Comparison of ENCODE assay signal across 9 cellular contexts in the genomic region with DNA sequence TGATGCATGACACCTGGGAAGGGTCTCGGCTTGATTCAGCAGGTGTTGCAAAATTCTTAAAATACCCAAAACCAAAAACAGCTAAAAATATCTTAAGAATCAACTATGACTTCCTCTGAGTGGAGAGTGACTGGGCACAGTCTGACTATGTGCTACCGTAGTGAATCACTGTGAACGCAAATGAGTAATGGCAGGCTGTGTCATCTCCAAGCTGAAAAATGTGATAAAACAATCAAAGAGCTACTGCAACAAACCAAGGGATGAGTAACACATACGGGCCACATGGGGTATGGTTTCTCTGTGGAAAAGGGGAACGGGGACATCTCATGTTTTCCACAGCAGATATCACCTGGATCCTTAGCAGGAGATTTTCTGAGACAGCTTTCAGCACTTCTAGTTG.
DNase-seq lines count a peak whose midpoint lies in the region; ATAC-seq, FAIRE-seq and TF ChIP-seq lines count a peak whose summit lies in the region.
"Had no signal": no experiment of that assay in that cellular context is flagged by ENCODE, and none has a peak within 500 bp of the region (broad histone marks: within the 10 kb centered on the region; RNA-seq: fewer than 3 reads in every experiment).

No MANE protein-coding gene starts in this region.

- TF ChIP-seq CTCF in GM12865 (IDR thresholded peaks at IDR 0.05; ENCODE audit: insufficient read depth, low read depth, low read length, missing control alignments) (no peak), fibroblast of pulmonary artery (IDR thresholded peaks at IDR 0.05; ENCODE audit: low read length, missing control alignments) (no peak), omental fat pad (IDR thresholded peaks at IDR 0.05) (no peak), kidney (IDR thresholded peaks at IDR 0.05; ENCODE audit: borderline replicate concordance, extremely low read depth, insufficient read depth) (no peak)

- peak; percentile 74 for ATAC-seq in GM21529 (IDR thresholded peaks at IDR 0.05; ENCODE audit: unreplicated experiment)
- ATAC-seq in omental fat pad (ENCODE audit: low FRiP score), result no peak

- FAIRE-seq in kidney (lab: Jason Lieb, UNC), result no peak

- H3K4me1 ChIP-seq in kidney (ENCODE audit: control insufficient read depth in 1 of 2, insufficient read depth in 1 of 2, low read depth in 1 of 2, low read length in 2 of 2), result no peaks in the 10 kb centered on the region
- H3K4me1 ChIP-seq: sigmoid colon had no signal

- no peak overlapping the region for H3K9ac ChIP-seq in kidney (ENCODE audit: low read length in 2 of 2)

- intact Hi-C loops in kidney (cut with DNase I), result no loop called here

- peak; percentile 39 for DNase-seq in GM12865 (ENCODE audit: low read depth)
- DNase-seq in M059J (ENCODE audit: low read depth), result peak; percentile 85
- DNase-seq in fibroblast of pulmonary artery (ENCODE audit: low read depth), result peak; percentile 18
- no peak for DNase-seq in omental fat pad (ENCODE audit: low spot score)
- DNase-seq in kidney, result no peak
- no peak for DNase-seq in NCI-H2081 treated with DMSO at 0.1 percent for 48 hours (lab: John Stamatoyannopoulos, UW)
- no peak for DNase-seq in germinal center (ENCODE audit: low spot score)
- DNase-seq: sigmoid colon had no signal

- H3K36me3 ChIP-seq in kidney (ENCODE audit: control insufficient read depth in 1 of 2, insufficient read depth in 2 of 2, low read length in 2 of 2), result no peaks in the 10 kb centered on the region
- H3K36me3 ChIP-seq: sigmoid colon had no signal

- H3K9me3 ChIP-seq in kidney (ENCODE audit: control insufficient read depth in 1 of 2, low read length in 2 of 2), result no peaks in the 10 kb centered on the region
- H3K9me3 ChIP-seq: sigmoid colon had no signal

- H3K27ac ChIP-seq in kidney (ENCODE audit: low read depth in 2 of 2, low read length in 2 of 2), result no peak overlapping the region
- H3K27ac ChIP-seq: sigmoid colon had no signal

- H3K4me3 ChIP-seq in GM12865 (ENCODE audit: low read depth, low read length), result no peak overlapping the region
- H3K4me3 ChIP-seq in fibroblast of pulmonary artery (replicated peaks; ENCODE audit: low read depth, low read length), result no peak overlapping the region
- H3K4me3 ChIP-seq in kidney (ENCODE audit: low read length in 2 of 2), result no peak overlapping the region
- H3K4me3 ChIP-seq: sigmoid colon had no signal

Comparison
In these comparisons a context has a peak if more than half of its experiments do, and no peak if none do; other contexts are left out.
1. DNase-seq: peak in GM12865 (single experiment), M059J (single experiment) and fibroblast of pulmonary artery (single experiment); none in omental fat pad (single experiment), kidney (single experiment), NCI-H2081 treated with DMSO at 0.1 percent for 48 hours (single experiment) and germinal center (single experiment).